Comparison of ENCODE assay signal across 1 cellular context in the genomic region with DNA sequence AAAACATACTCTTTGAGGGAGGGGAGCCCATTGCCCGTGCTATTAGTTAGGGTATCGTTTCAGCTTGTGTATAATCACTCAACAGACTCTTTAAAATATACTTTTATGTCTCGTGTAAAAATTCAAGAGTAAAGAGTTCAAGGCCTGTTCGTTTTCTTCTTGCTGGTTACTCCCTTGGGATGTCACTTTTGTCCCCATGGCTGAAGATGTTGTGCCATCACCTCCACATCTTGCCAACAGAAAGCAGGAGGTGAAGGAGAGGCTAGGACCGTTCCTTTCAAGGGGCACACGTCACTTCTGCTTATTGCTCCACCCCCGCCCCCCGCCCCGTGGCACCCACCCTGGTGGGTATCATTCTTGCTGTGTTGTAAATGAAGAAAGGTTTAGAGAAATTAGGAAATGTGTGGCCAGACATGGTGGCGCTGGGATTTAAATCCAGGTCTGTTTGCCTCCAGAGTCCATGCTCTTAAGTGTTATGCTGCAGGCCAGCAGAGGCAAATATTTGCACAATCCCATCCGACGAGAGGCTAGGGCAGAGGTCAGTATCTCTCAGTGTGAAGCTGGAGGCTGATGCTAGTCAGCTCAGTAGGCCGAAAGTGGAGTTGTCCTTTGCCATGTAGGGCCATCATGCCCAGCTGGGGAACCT.
TF ChIP-seq lines count a peak whose summit lies in the region.

No MANE protein-coding gene starts in this region.

TF ChIP-seq in HepG2, 621 proteins besides CTCF, POLR2A, EP300 and RAD21 (continued from another document and continues in another):
- TF ChIP-seq ZNF142 (CRISPR knock-in tag; IDR thresholded peaks at IDR 0.05) (no peak), NR2F6 (IDR thresholded peaks at IDR 0.05) (peak; percentile 95), NR2F6 (CRISPR knock-in tag; IDR thresholded peaks at IDR 0.05) (peak; percentile 98), NFIC (IDR thresholded peaks at IDR 0.05; ENCODE audit: low read length) (no peak), ZNF740 (CRISPR knock-in tag; IDR thresholded peaks at IDR 0.05) (no peak), ZNF678 (CRISPR knock-in tag; IDR thresholded peaks at IDR 0.05) (no peak), ARNTL (CRISPR knock-in tag; IDR thresholded peaks at IDR 0.05) (0 out of 2 replicates have a peak, but pooled peaks have one; percentile 54), CBX5 (CRISPR knock-in tag; IDR thresholded peaks at IDR 0.05; ENCODE audit: borderline replicate concordance) (no peak; the same call in 1 of the 2 replicates), SAP130 (CRISPR knock-in tag; IDR thresholded peaks at IDR 0.05; ENCODE audit: low read depth) (peak; percentile 78), TRIM24 (CRISPR knock-in tag; IDR thresholded peaks at IDR 0.05) (no peak), ZNF441 (CRISPR knock-in tag; IDR thresholded peaks at IDR 0.05; ENCODE audit: borderline replicate concordance) (peak; percentile 70; the same call in 1 of the 2 replicates), KLF12 (CRISPR knock-in tag; IDR thresholded peaks at IDR 0.05; ENCODE audit: borderline replicate concordance) (no peak), HNF4G (IDR thresholded peaks at IDR 0.05; ENCODE audit: borderline replicate concordance, low read depth, low read length) (peak; percentile 89), HNF4G (CRISPR knock-in tag; IDR thresholded peaks at IDR 0.05; ENCODE audit: borderline replicate concordance, low read depth) (peak; percentile 76; the same call in 1 of the 2 replicates), TSC22D2 (CRISPR knock-in tag; IDR thresholded peaks at IDR 0.05; ENCODE audit: borderline replicate concordance) (no peak), CBFB (CRISPR knock-in tag; IDR thresholded peaks at IDR 0.05) (no peak), ZNF761 (CRISPR knock-in tag; conservative IDR thresholded peaks at IDR 0.05) (0 out of 2 replicates have a peak, but pooled peaks have one; percentile 1), ZNF33B (CRISPR knock-in tag; IDR thresholded peaks at IDR 0.05) (no peak), ZNF777 (CRISPR knock-in tag; IDR thresholded peaks at IDR 0.05) (peak; percentile 69), MYC (CRISPR knock-in tag; IDR thresholded peaks at IDR 0.05; ENCODE audit: borderline replicate concordance) (no peak; the same call in 1 of the 2 replicates), NR2F2 (IDR thresholded peaks at IDR 0.05; ENCODE audit: borderline replicate concordance, low read depth) (peak; percentile 91), POLR2AphosphoS5 (IDR thresholded peaks at IDR 0.05; ENCODE audit: low read depth, low read length) (peak; percentile 48), DZIP1 (CRISPR knock-in tag; IDR thresholded peaks at IDR 0.05) (no peak), SOX6 (IDR thresholded peaks at IDR 0.05) (no peak), SOX6 (CRISPR knock-in tag; IDR thresholded peaks at IDR 0.05) (peak; percentile 23; the same call in 1 of the 2 replicates), TBX3 (IDR thresholded peaks at IDR 0.05; ENCODE audit: borderline replicate concordance) (peak; percentile 59; the same call in 1 of the 2 replicates), DPF2 (CRISPR knock-in tag; IDR thresholded peaks at IDR 0.05; ENCODE audit: borderline replicate concordance, low read depth) (peak; percentile 90), ZNF264 (CRISPR knock-in tag; IDR thresholded peaks at IDR 0.05) (peak; percentile 72; the same call in 1 of the 2 replicates), KLF9 (CRISPR knock-in tag; IDR thresholded peaks at IDR 0.05; ENCODE audit: low read depth) (0 out of 2 replicates have a peak, but pooled peaks have one; percentile 68), HNRNPLL (IDR thresholded peaks at IDR 0.05; ENCODE audit: low read depth, low read length, poor library complexity, severe bottlenecking) (no peak), GRHL1 (CRISPR knock-in tag; conservative IDR thresholded peaks at IDR 0.05) (no peak), ZNF207 (IDR thresholded peaks at IDR 0.05; ENCODE audit: borderline replicate concordance) (no peak), ZNF260 (CRISPR knock-in tag; IDR thresholded peaks at IDR 0.05; ENCODE audit: borderline replicate concordance, low read depth) (no peak), IRX3 (CRISPR knock-in tag; IDR thresholded peaks at IDR 0.05; ENCODE audit: borderline replicate concordance, low read depth) (no peak), ZNF816 (CRISPR knock-in tag; IDR thresholded peaks at IDR 0.05; ENCODE audit: borderline replicate concordance) (0 out of 2 replicates have a peak, but pooled peaks have one; percentile 46), ZFP1 (CRISPR knock-in tag; IDR thresholded peaks at IDR 0.05) (no peak), ZNF484 (CRISPR knock-in tag; IDR thresholded peaks at IDR 0.05; ENCODE audit: borderline replicate concordance, low read depth) (no peak), LBX2 (CRISPR knock-in tag; IDR thresholded peaks at IDR 0.05; ENCODE audit: borderline replicate concordance) (no peak), ZNF607 (CRISPR knock-in tag; IDR thresholded peaks at IDR 0.05; ENCODE audit: borderline replicate concordance) (no peak), CREB1 (IDR thresholded peaks at IDR 0.05) (no peak), CREB1 (CRISPR knock-in tag; IDR thresholded peaks at IDR 0.05) (no peak; the same call in 1 of the 2 replicates)
- TF ChIP-seq, protein P1, sequence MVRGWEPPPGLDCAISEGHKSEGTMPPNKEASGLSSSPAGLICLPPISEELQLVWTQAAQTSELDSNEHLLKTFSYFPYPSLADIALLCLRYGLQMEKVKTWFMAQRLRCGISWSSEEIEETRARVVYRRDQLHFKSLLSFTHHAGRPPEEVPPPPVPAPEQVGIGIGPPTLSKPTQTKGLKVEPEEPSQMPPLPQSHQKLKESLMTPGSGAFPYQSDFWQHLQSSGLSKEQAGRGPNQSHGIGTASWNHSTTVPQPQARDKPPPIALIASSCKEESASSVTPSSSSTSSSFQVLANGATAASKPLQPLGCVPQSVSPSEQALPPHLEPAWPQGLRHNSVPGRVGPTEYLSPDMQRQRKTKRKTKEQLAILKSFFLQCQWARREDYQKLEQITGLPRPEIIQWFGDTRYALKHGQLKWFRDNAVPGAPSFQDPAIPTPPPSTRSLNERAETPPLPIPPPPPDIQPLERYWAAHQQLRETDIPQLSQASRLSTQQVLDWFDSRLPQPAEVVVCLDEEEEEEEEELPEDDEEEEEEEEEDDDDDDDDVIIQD (CRISPR knock-in tag; IDR thresholded peaks at IDR 0.05; ENCODE audit: low read depth) = peak; percentile 89
- TF ChIP-seq, protein P2, sequence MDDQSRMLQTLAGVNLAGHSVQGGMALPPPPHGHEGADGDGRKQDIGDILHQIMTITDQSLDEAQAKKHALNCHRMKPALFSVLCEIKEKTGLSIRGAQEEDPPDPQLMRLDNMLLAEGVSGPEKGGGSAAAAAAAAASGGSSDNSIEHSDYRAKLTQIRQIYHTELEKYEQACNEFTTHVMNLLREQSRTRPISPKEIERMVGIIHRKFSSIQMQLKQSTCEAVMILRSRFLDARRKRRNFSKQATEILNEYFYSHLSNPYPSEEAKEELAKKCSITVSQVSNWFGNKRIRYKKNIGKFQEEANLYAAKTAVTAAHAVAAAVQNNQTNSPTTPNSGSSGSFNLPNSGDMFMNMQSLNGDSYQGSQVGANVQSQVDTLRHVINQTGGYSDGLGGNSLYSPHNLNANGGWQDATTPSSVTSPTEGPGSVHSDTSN (CRISPR knock-in tag; IDR thresholded peaks at IDR 0.05; ENCODE audit: borderline replicate concordance) = no peak
- TF ChIP-seq, protein P3, sequence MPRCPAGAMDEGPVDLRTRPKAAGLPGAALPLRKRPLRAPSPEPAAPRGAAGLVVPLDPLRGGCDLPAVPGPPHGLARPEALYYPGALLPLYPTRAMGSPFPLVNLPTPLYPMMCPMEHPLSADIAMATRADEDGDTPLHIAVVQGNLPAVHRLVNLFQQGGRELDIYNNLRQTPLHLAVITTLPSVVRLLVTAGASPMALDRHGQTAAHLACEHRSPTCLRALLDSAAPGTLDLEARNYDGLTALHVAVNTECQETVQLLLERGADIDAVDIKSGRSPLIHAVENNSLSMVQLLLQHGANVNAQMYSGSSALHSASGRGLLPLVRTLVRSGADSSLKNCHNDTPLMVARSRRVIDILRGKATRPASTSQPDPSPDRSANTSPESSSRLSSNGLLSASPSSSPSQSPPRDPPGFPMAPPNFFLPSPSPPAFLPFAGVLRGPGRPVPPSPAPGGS (CRISPR knock-in tag; IDR thresholded peaks at IDR 0.05) = no peak
